Comparison of ENCODE assay signal across 22 cellular contexts in genomic region chr2:178528647-178529046, GRCh38. TPM values are rescaled to one million over a fixed set of nuclear protein-coding genes. Genes with fewer than 3 reads are reported as not detected.
DNase-seq lines count a peak whose midpoint lies in the region; ATAC-seq, FAIRE-seq and TF ChIP-seq lines count a peak whose summit lies in the region.
"Had no signal": no experiment of that assay in that cellular context is flagged by ENCODE, and none has a peak within 500 bp of the region (broad histone marks: within the 10 kb centered on the region; RNA-seq: fewer than 3 reads in every experiment).

No MANE protein-coding gene starts in this region.

- ATAC-seq in heart right ventricle (no peak), HG03460 (IDR thresholded peaks at IDR 0.05; ENCODE audit: unreplicated experiment) (no peak), HG02798 (IDR thresholded peaks at IDR 0.05; ENCODE audit: poor library complexity, unreplicated experiment) (no peak)
- no peak for ATAC-seq in stimulated activated naive B cell treated with anti-CD40 and anti-IgM and Interleukin-4, amounts not matched to agents 10 μg/mL and 1 μg/mL and 100 μg/mL, for 72 hours (replicated peaks)
- ATAC-seq: Panc1 had no signal

- H3K27me3 Mint-ChIP-seq in IgD-negative memory B cell = no peaks in the 10 kb centered on the region
- no peaks in the 10 kb centered on the region for H3K27me3 Mint-ChIP-seq in stimulated activated naive B cell treated with anti-CD40 and anti-IgM and Interleukin-4, amounts not matched to agents 10 μg/mL and 1 μg/mL and 100 μg/mL, for 72 hours
- H3K27me3 Mint-ChIP-seq: B cell had no signal

- H3K4me2 ChIP-seq in endothelial cell of umbilical vein (ENCODE audit: insufficient read depth, low read length) = no peak overlapping the region
- H3K4me2 ChIP-seq: KMS-11 had no signal

- H3K36me3 ChIP-seq in cardiac muscle cell (peaks cover 81% of the 10 kb centered on the region), heart right ventricle (peaks cover 0 to 82% (median 59%) of the 10 kb centered on the region in 9 donors), endothelial cell of umbilical vein (ENCODE audit: control insufficient read depth in 2 of 2, extremely low read depth in 1 of 2, insufficient read depth in 2 of 2, low read length in 2 of 2) (no peaks in the 10 kb centered on the region)

- H3K27ac ChIP-seq in cardiac muscle cell = peak overlapping the region; percentile 61
- no peak overlapping the region for H3K27ac ChIP-seq in heart right ventricle
- no peak overlapping the region for H3K27ac ChIP-seq in endothelial cell of umbilical vein (ENCODE audit: insufficient read depth, low read depth, low read length)
- H3K27ac ChIP-seq: 22Rv1, C4-2B, KMS-11 had no signal

- WGBS in heart right ventricle, 2 donors = 90% methylated on average over 5 of the region's 5 CpGs

- peaks cover 24 to 37% (median 30%) of the 10 kb centered on the region in 3 donors for H3K4me1 Mint-ChIP-seq in IgD-negative memory B cell
- H3K4me1 Mint-ChIP-seq in stimulated activated naive B cell treated with anti-CD40 and anti-IgM and Interleukin-4, amounts not matched to agents 10 μg/mL and 1 μg/mL and 100 μg/mL, for 72 hours = peaks cover 48 to 72% of the 10 kb centered on the region in 2 donors

- H4K20me1 ChIP-seq in endothelial cell of umbilical vein (replicated peaks; ENCODE audit: control insufficient read depth, extremely low read depth, insufficient read depth, low read length) = no peaks in the 10 kb centered on the region

- POLR2A ChIA-PET in endothelial cell of umbilical vein (lab: Charles Lee) = no interaction called here

- peak overlapping the region in 2 of 3 donors; percentile 16 to 72 for H3K27ac Mint-ChIP-seq in IgD-negative memory B cell
- peak overlapping the region; percentile 86 for H3K27ac Mint-ChIP-seq in stimulated activated naive B cell treated with anti-CD40 and anti-IgM and Interleukin-4, amounts not matched to agents 10 μg/mL and 1 μg/mL and 100 μg/mL, for 72 hours

- no peak overlapping the region for H3K4me3 Mint-ChIP-seq in IgD-negative memory B cell
- H3K4me3 Mint-ChIP-seq in stimulated activated naive B cell treated with anti-CD40 and anti-IgM and Interleukin-4, amounts not matched to agents 10 μg/mL and 1 μg/mL and 100 μg/mL, for 72 hours = peak overlapping the region; percentile 51 to 66
- H3K4me3 Mint-ChIP-seq: B cell had no signal

- no peak overlapping the region for H3K4me3 ChIP-seq in cardiac muscle cell
- H3K4me3 ChIP-seq in heart right ventricle = no peak overlapping the region
- H3K4me3 ChIP-seq in endothelial cell of umbilical vein (replicated peaks in 1 of 3; ENCODE audit: insufficient read depth in 1 of 3, low read depth in 1 of 3, low read length in 3 of 3) = no peak overlapping the region

- no peak overlapping the region for H3K9ac ChIP-seq in endothelial cell of umbilical vein (replicated peaks; ENCODE audit: extremely low read depth, insufficient read depth, low read length)
- H3K9ac ChIP-seq: KMS-11 had no signal

- no TSS peak for BruUV-seq in endothelial cell of umbilical vein (replicated peaks; lab: Mats Ljungman, UMichigan)

- no peak overlapping the region for H2AFZ ChIP-seq in endothelial cell of umbilical vein (ENCODE audit: low read depth, low read length)

- H3K9me3 Mint-ChIP-seq in IgD-negative memory B cell = no peaks in the 10 kb centered on the region
- H3K9me3 Mint-ChIP-seq in stimulated activated naive B cell treated with anti-CD40 and anti-IgM and Interleukin-4, amounts not matched to agents 10 μg/mL and 1 μg/mL and 100 μg/mL, for 72 hours = no peaks in the 10 kb centered on the region

- intact Hi-C loops in heart right ventricle (cut with DNase I) (no loop called here), endothelial cell of umbilical vein (cut with micrococcal nuclease) (no loop called here)

- no peak for TF ChIP-seq CTCF in cardiac muscle cell (IDR thresholded peaks at IDR 0.05; ENCODE audit: low read depth, low read length)
- no peak for TF ChIP-seq CTCF in heart right ventricle (IDR thresholded peaks at IDR 0.05)
- TF ChIP-seq CTCF in endothelial cell of umbilical vein (IDR thresholded peaks at IDR 0.05; ENCODE audit: extremely low read depth in 1 of 2, insufficient read depth in 1 of 2, low read depth in 1 of 2, low read length in 2 of 2) = no peak

- TF ChIP-seq POLR2A in endothelial cell of umbilical vein (IDR thresholded peaks at IDR 0.05; ENCODE audit: low read depth, low read length) = no peak

- H3K9me3 ChIP-seq in cardiac muscle cell (ENCODE audit: low read depth) (no peaks in the 10 kb centered on the region), heart right ventricle (no peaks in the 10 kb centered on the region), endothelial cell of umbilical vein (replicated peaks; ENCODE audit: control insufficient read depth, insufficient read depth, low read length) (no peaks in the 10 kb centered on the region)

- peaks cover 15% of the 10 kb centered on the region for H3K79me2 ChIP-seq in endothelial cell of umbilical vein (ENCODE audit: control insufficient read depth, insufficient read depth, low read length)

- CTCF ChIA-PET in endothelial cell of umbilical vein (lab: Charles Lee) = no interaction called here

- no peaks in the 10 kb centered on the region for H3K27me3 ChIP-seq in cardiac muscle cell
- H3K27me3 ChIP-seq in heart right ventricle = no peaks in the 10 kb centered on the region
- no peaks in the 10 kb centered on the region for H3K27me3 ChIP-seq in endothelial cell of umbilical vein (ENCODE audit: control insufficient read depth in 2 of 2, insufficient read depth in 2 of 2, low read length in 2 of 2)

- peak; percentile 48 for FAIRE-seq in endothelial cell of umbilical vein (lab: Jason Lieb, UNC)
- FAIRE-seq: H54 had no signal

- no peaks in the 10 kb centered on the region for H3K4me1 ChIP-seq in cardiac muscle cell (ENCODE audit: low read depth)
- peaks cover 0 to 39% (median 5%) of the 10 kb centered on the region in 9 donors for H3K4me1 ChIP-seq in heart right ventricle
- peaks cover 4% of the 10 kb centered on the region for H3K4me1 ChIP-seq in endothelial cell of umbilical vein (ENCODE audit: control insufficient read depth, extremely low read depth, insufficient read depth, low read length)

- H3K9me1 ChIP-seq in endothelial cell of umbilical vein (replicated peaks; ENCODE audit: control insufficient read depth, extremely low read depth, insufficient read depth, low read length) = no peaks in the 10 kb centered on the region

- peaks cover 6% of the 10 kb centered on the region for H3K36me3 Mint-ChIP-seq in IgD-negative memory B cell
- H3K36me3 Mint-ChIP-seq in stimulated activated naive B cell treated with anti-CD40 and anti-IgM and Interleukin-4, amounts not matched to agents 10 μg/mL and 1 μg/mL and 100 μg/mL, for 72 hours = peaks cover 45 to 51% of the 10 kb centered on the region in 2 donors

- no peak for DNase-seq in cardiac muscle cell (ENCODE audit: low read depth in 1 of 2, low spot score in 1 of 2)
- DNase-seq in heart right ventricle = no peak
- no peak for DNase-seq in endothelial cell of umbilical vein (ENCODE audit: low read depth, low spot score)
- no peak for DNase-seq in stimulated activated naive B cell treated with anti-CD40 and anti-IgM and Interleukin-4, amounts not matched to agents 10 μg/mL and 1 μg/mL and 100 μg/mL, for 72 hours
- no peak for DNase-seq in activated effector memory CD4-positive, alpha-beta T cell treated with Interleukin-2 at 50 U/mL for 16 hours
- DNase-seq: Calu3, DMS79 treated with DMSO at 0.1 percent for 48 hours, GF-D8, MM.1S, NCI-H2029, NCI-H446, NCI-H524 treated with DMSO at 0.1 percent for 48 hours, SHP77 treated with DMSO at 0.1 percent for 48 hours had no signal

- dilution Hi-C loops in endothelial cell of umbilical vein (cut with MboI; ENCODE audit: extremely low pct_ligation_motif_present, low sequenced_read_pairs) = no loop called here

TF ChIP-seq in endothelial cell of umbilical vein, 7 proteins besides CTCF, POLR2A, EP300 and RAD21:
- TF ChIP-seq GATA2 (IDR thresholded peaks at IDR 0.05; ENCODE audit: insufficient read depth, insufficient read length, low read depth, low read length) (no peak), POLR2AphosphoS5 (IDR thresholded peaks at IDR 0.05; ENCODE audit: insufficient read depth, low read depth, low read length) (no peak), JUN (IDR thresholded peaks at IDR 0.05; ENCODE audit: borderline replicate concordance, insufficient read depth, insufficient read length, low read depth) (no peak), FOS (IDR thresholded peaks at IDR 0.05; ENCODE audit: borderline replicate concordance, insufficient read depth, low read length) (no peak)
TF ChIP-seq in endothelial cell of umbilical vein: peak in this region for 0.

RNA-seq across cellular contexts. Expression of gene PLEKHA3, which starts 48.4 kb away (rescaled TPM):
- 8.9 and 9.6 TPM in 2 replicates for total RNA-seq in cardiac muscle cell
- polyA plus RNA-seq in cardiac muscle cell = 26.6 and 35.5 TPM in 2 replicates
- total RNA-seq in heart right ventricle = 10 to 100 TPM; 32.4 to 53.2 (median 41.4) TPM
- polyA plus RNA-seq in heart right ventricle = 1 to 10 TPM; 2.5 to 6.4 TPM
- 36.5 TPM for polyA plus RNA-seq in IgD-negative memory B cell
- 24.6 and 26.6 TPM in 2 replicates for total RNA-seq in endothelial cell of umbilical vein
- polyA plus RNA-seq in endothelial cell of umbilical vein = 2.7 and 4.1 TPM in 2 replicates
- 8.2 and 9.5 TPM in 2 replicates for polyA plus RNA-seq in endothelial cell of umbilical vein (2011; cell fraction: cytosol; rRNA removed)
- polyA plus RNA-seq in endothelial cell of umbilical vein (2011; cell fraction: nucleus; rRNA removed) = 5.2 and 10.8 TPM in 2 replicates
- 11.3 and 15.2 TPM in 2 replicates for polyA plus RNA-seq in endothelial cell of umbilical vein (2012)
- polyA minus RNA-seq in endothelial cell of umbilical vein = 7.1 and 10.3 TPM in 2 replicates
- polyA minus RNA-seq in endothelial cell of umbilical vein (2011; cell fraction: cytosol; rRNA and poly(A)+ RNA removed) = 3.6 TPM
- polyA minus RNA-seq in endothelial cell of umbilical vein (2011; cell fraction: nucleus; rRNA and poly(A)+ RNA removed) = 7.2 and 9.5 TPM in 2 replicates

RNA-seq across cellular contexts. Expression of gene FKBP7, which starts 50.2 kb away (rescaled TPM):
- total RNA-seq in cardiac muscle cell (13.8 and 18.7 TPM in 2 replicates), heart right ventricle (10 to 100 TPM in 4 of 10 donors, 1 to 10 TPM in 6; 6.1 to 11.3 (median 9.2) TPM), endothelial cell of umbilical vein (18.3 and 20.5 TPM in 2 replicates)
- polyA plus RNA-seq in cardiac muscle cell (37.2 and 42.5 TPM in 2 replicates), heart right ventricle (10 to 100 TPM in 1 of 2 donors, 1 to 10 TPM in 1; 6.1 to 12.4 TPM), IgD-negative memory B cell (4.5 TPM), endothelial cell of umbilical vein (9.4 and 11.2 TPM in 2 replicates)
- polyA plus RNA-seq in endothelial cell of umbilical vein (2011; cell fraction: cytosol; rRNA removed) = 23.1 and 23.8 TPM in 2 replicates
- 8.7 and 10.0 TPM in 2 replicates for polyA plus RNA-seq in endothelial cell of umbilical vein (2011; cell fraction: nucleus; rRNA removed)
- polyA plus RNA-seq in endothelial cell of umbilical vein (2012) = 30.3 and 33.7 TPM in 2 replicates
- 5.9 and 9.9 TPM in 2 replicates for polyA minus RNA-seq in endothelial cell of umbilical vein
- polyA minus RNA-seq in endothelial cell of umbilical vein (2011; cell fraction: cytosol; rRNA and poly(A)+ RNA removed) = not detected
- polyA minus RNA-seq in endothelial cell of umbilical vein (2011; cell fraction: nucleus; rRNA and poly(A)+ RNA removed) = 3.7 and 4.2 TPM in 2 replicates

Comparison
In these comparisons a context has a peak if more than half of its experiments do, and no peak if none do; other contexts are left out.
1. H3K4me3 Mint-ChIP-seq: peak in stimulated activated naive B cell treated with anti-CD40 and anti-IgM and Interleukin-4, amounts not matched to agents 10 μg/mL and 1 μg/mL and 100 μg/mL, for 72 hours (2 of 2); none in IgD-negative memory B cell (0 of 4).